1 cellular context compared by ENCODE assay signal in genomic region chr3:48439820-48440589, GRCh38.
A peak's percentile ranks its signal among the peaks of the same experiment; 100 is the strongest.
TF ChIP-seq lines count a peak whose summit lies in the region.

Gene CCDC51, minus strand, starts transcription at chr3:48440119. Its CDS starts 4,991 bp downstream, at chr3:48435128.
Gene TMA7, plus strand, starts transcription at chr3:48440257. Its CDS starts 40 bp downstream, at chr3:48440297.

TF ChIP-seq in HepG2, 621 proteins besides CTCF, POLR2A, EP300 and RAD21 (continued from another document and continues in another):
- no peak for TF ChIP-seq ZNF251 (CRISPR knock-in tag; IDR thresholded peaks at IDR 0.05)
- peak; percentile 40 for TF ChIP-seq ZBTB33 (CRISPR knock-in tag; IDR thresholded peaks at IDR 0.05)
- TF ChIP-seq SNAPC4 (CRISPR knock-in tag; IDR thresholded peaks at IDR 0.05): peak; percentile 36; the same call in 1 of the 2 replicates
- TF ChIP-seq POLR2G (IDR thresholded peaks at IDR 0.05; ENCODE audit: low read depth, low read length): peak; percentile 94
- peak; percentile 82 for TF ChIP-seq ZBTB20 (CRISPR knock-in tag; IDR thresholded peaks at IDR 0.05; ENCODE audit: borderline replicate concordance, low read depth)
- no peak for TF ChIP-seq ZNF800 (CRISPR knock-in tag; IDR thresholded peaks at IDR 0.05)
- TF ChIP-seq CREM (IDR thresholded peaks at IDR 0.05): peak; percentile 93
- peak; percentile 33; the same call in 1 of the 2 replicates for TF ChIP-seq CREM (CRISPR knock-in tag; IDR thresholded peaks at IDR 0.05)
- peak; percentile 47 for TF ChIP-seq NCOA2 (CRISPR knock-in tag; IDR thresholded peaks at IDR 0.05)
- TF ChIP-seq GMEB2 (CRISPR knock-in tag; IDR thresholded peaks at IDR 0.05; ENCODE audit: low read depth): no peak
- TF ChIP-seq AHR (CRISPR knock-in tag; IDR thresholded peaks at IDR 0.05): no peak
- no peak for TF ChIP-seq LCORL (IDR thresholded peaks at IDR 0.05)
- TF ChIP-seq LCORL (CRISPR knock-in tag; IDR thresholded peaks at IDR 0.05): peak; percentile 63; the same call in 1 of the 2 replicates
- TF ChIP-seq ZNF20 (CRISPR knock-in tag; IDR thresholded peaks at IDR 0.05): 0 out of 2 replicates have a peak, but pooled peaks have one; percentile 43
- no peak for TF ChIP-seq WIZ (CRISPR knock-in tag; IDR thresholded peaks at IDR 0.05)
- TF ChIP-seq PHF8 (CRISPR knock-in tag; IDR thresholded peaks at IDR 0.05): peak; percentile 95
- TF ChIP-seq ZNF225 (CRISPR knock-in tag; IDR thresholded peaks at IDR 0.05): no peak; the same call in 1 of the 2 replicates
- peak; percentile 61; the same call in 1 of the 2 replicates for TF ChIP-seq YEATS4 (CRISPR knock-in tag; IDR thresholded peaks at IDR 0.05; ENCODE audit: borderline replicate concordance)
- TF ChIP-seq ZBTB1 (CRISPR knock-in tag; IDR thresholded peaks at IDR 0.05; ENCODE audit: borderline replicate concordance): 0 out of 2 replicates have a peak, but pooled peaks have one; percentile 49
- peak; percentile 92 for TF ChIP-seq ZNF747 (CRISPR knock-in tag; IDR thresholded peaks at IDR 0.05; ENCODE audit: borderline replicate concordance)
- no peak for TF ChIP-seq ADNP (CRISPR knock-in tag; IDR thresholded peaks at IDR 0.05)
- no peak for TF ChIP-seq BHLHE40 (IDR thresholded peaks at IDR 0.05; ENCODE audit: low read length)
- TF ChIP-seq ATF7-NPFF (CRISPR knock-in tag; IDR thresholded peaks at IDR 0.05; ENCODE audit: low read depth): peak; percentile 25; the same call in 1 of the 2 replicates
- peak; percentile 75 for TF ChIP-seq EED (CRISPR knock-in tag; IDR thresholded peaks at IDR 0.05)
- peak; percentile 73; the same call in 1 of the 2 replicates for TF ChIP-seq HNRNPL (IDR thresholded peaks at IDR 0.05; ENCODE audit: low read depth, low read length)
- TF ChIP-seq CAMTA2 (CRISPR knock-in tag; IDR thresholded peaks at IDR 0.05; ENCODE audit: borderline replicate concordance): peak; percentile 50; the same call in 1 of the 2 replicates
- TF ChIP-seq ZBTB39 (CRISPR knock-in tag; IDR thresholded peaks at IDR 0.05): no peak; the same call in 1 of the 2 replicates
- TF ChIP-seq ARID4A (CRISPR knock-in tag; IDR thresholded peaks at IDR 0.05; ENCODE audit: borderline replicate concordance): peak; percentile 91
- TF ChIP-seq ARHGAP35 (CRISPR knock-in tag; IDR thresholded peaks at IDR 0.05; ENCODE audit: borderline replicate concordance): peak; percentile 96
- TF ChIP-seq TEAD2 (CRISPR knock-in tag; IDR thresholded peaks at IDR 0.05): no peak
- TF ChIP-seq FOXA1 (IDR thresholded peaks at IDR 0.05): no peak
- TF ChIP-seq FOXA1 (CRISPR knock-in tag; IDR thresholded peaks at IDR 0.05): no peak
- TF ChIP-seq SRF (IDR thresholded peaks at IDR 0.05; ENCODE audit: low read depth, low read length): no peak
- no peak for TF ChIP-seq JDP2 (CRISPR knock-in tag; IDR thresholded peaks at IDR 0.05; ENCODE audit: borderline replicate concordance)
- no peak for TF ChIP-seq CEBPG (CRISPR knock-in tag; IDR thresholded peaks at IDR 0.05)
- TF ChIP-seq ZNF333 (CRISPR knock-in tag; IDR thresholded peaks at IDR 0.05; ENCODE audit: borderline replicate concordance): peak; percentile 81
- peak; percentile 3; the same call in 1 of the 2 replicates for TF ChIP-seq ZNF414 (CRISPR knock-in tag; IDR thresholded peaks at IDR 0.05)
- TF ChIP-seq SMAD3 (CRISPR knock-in tag; IDR thresholded peaks at IDR 0.05): peak; percentile 75; the same call in 1 of the 2 replicates
- TF ChIP-seq FOXM1 (CRISPR knock-in tag; IDR thresholded peaks at IDR 0.05): no peak
- no peak for TF ChIP-seq ZNF746 (CRISPR knock-in tag; IDR thresholded peaks at IDR 0.05)
- TF ChIP-seq DMAP1 (CRISPR knock-in tag; IDR thresholded peaks at IDR 0.05): peak; percentile 90
- TF ChIP-seq ZNF446 (CRISPR knock-in tag; IDR thresholded peaks at IDR 0.05): peak; percentile 45; the same call in 1 of the 2 replicates
- TF ChIP-seq SIX1 (CRISPR knock-in tag; IDR thresholded peaks at IDR 0.05; ENCODE audit: borderline replicate concordance): no peak; the same call in 1 of the 2 replicates
- TF ChIP-seq ZNF432 (CRISPR knock-in tag; IDR thresholded peaks at IDR 0.05; ENCODE audit: borderline replicate concordance): no peak
- no peak for TF ChIP-seq ZNF18 (CRISPR knock-in tag; IDR thresholded peaks at IDR 0.05; ENCODE audit: insufficient replicate concordance)
- peak; percentile 87; the same call in 1 of the 2 replicates for TF ChIP-seq FOXK1 (CRISPR knock-in tag; IDR thresholded peaks at IDR 0.05; ENCODE audit: borderline replicate concordance, low read depth)
- TF ChIP-seq SIX4 (CRISPR knock-in tag; IDR thresholded peaks at IDR 0.05): no peak
